In genomic region chr1:60102691-60103090, GRCh38 we compare ENCODE assay signal across 16 cellular contexts. TPM values are rescaled to one million over a fixed set of nuclear protein-coding genes. Genes with fewer than 3 reads are reported as not detected.
"Had no signal": no experiment of that assay in that cellular context is flagged by ENCODE, and none has a peak within 500 bp of the region (broad histone marks: within the 10 kb centered on the region; RNA-seq: fewer than 3 reads in every experiment).

No MANE protein-coding gene starts in this region.

- H3K4me3 ChIP-seq: ascending aorta, coronary artery, right lobe of liver, upper lobe of right lung had no signal

- FAIRE-seq: endometrium had no signal

- DNase-seq: activated CD4-positive, alpha-beta T cell treated with anti-CD3 and anti-CD28 coated beads, Interleukin-2, amount 50 U/mL, for 4 hours; activated CD4-positive, CD25-positive, alpha-beta regulatory T cell treated with anti-CD3 and anti-CD28 coated beads, Interleukin-2, amount 50 U/mL, for 72 hours; activated effector memory CD4-positive, alpha-beta T cell treated with anti-CD3 and anti-CD28 coated beads, Interleukin-2, amount 50 U/mL, for 16 hours; activated T-cell treated with anti-CD3 and anti-CD28 coated beads, Interleukin-2, amount 50 U/mL, for 72 hours; erythroblast; mesendoderm; naive thymus-derived CD8-positive, alpha-beta T cell; right lobe of liver; stimulated activated CD4-positive, alpha-beta T cell treated with anti-CD3 and anti-CD28 coated beads, Interleukin-4, amount 100 ng/mL, for 4 hours; stimulated activated naive B cell treated with anti-CD40 and anti-IgM and Interleukin-4, amounts not matched to agents 10 μg/mL and 1 μg/mL and 100 μg/mL, for 72 hours; upper lobe of right lung had no signal

RNA-seq across cellular contexts. Expression of gene C1orf87, which starts 29.1 kb away (rescaled TPM):
- total RNA-seq: activated CD8-positive, alpha-beta memory T cell treated with anti-CD3 and anti-CD28 coated beads for 36 hours; activated T-cell treated with anti-CD3 and anti-CD28 coated beads, Interleukin-2, amount 50 U/mL, for 72 hours; ascending aorta; mucosa of gallbladder; naive thymus-derived CD8-positive, alpha-beta T cell; right lobe of liver had no signal
- polyA plus RNA-seq: naive thymus-derived CD8-positive, alpha-beta T cell had no signal
